29 cellular contexts compared by ENCODE assay signal in the genomic region with DNA sequence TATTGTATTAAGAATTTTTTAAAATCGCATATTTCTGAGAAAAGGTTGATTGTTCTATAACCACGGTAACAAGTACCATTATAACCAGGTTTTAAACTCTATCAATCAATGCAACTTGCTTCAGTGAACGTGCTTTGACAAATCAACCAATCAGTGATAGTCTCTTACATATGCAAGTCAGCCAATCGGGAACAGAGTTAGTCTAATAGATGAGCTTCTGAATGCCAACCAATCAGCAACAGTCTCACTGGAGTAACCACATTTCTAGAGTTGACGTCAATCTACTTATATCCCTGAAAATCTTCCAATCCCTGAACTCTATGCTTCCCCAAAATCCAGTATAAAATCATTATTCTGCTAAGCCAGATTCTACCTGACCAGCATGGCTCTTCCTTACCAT. TPM values are rescaled to one million over a fixed set of nuclear protein-coding genes. Genes with fewer than 3 reads are reported as not detected.
DNase-seq lines count a peak whose midpoint lies in the region; ATAC-seq, FAIRE-seq and TF ChIP-seq lines count a peak whose summit lies in the region.
"Had no signal": no experiment of that assay in that cellular context is flagged by ENCODE, and none has a peak within 500 bp of the region (broad histone marks: within the 10 kb centered on the region; RNA-seq: fewer than 3 reads in every experiment).

No MANE protein-coding gene starts in this region.

- H3K9ac ChIP-seq in keratinocyte (ENCODE audit: control insufficient read depth, extremely low read depth, insufficient read depth, low read length): no peak overlapping the region
- H3K9ac ChIP-seq: GM23248 had no signal

- H3K4me1 ChIP-seq in keratinocyte (ENCODE audit: control insufficient read depth, extremely low read depth, insufficient read depth, low read length): peaks cover 7% of the 10 kb centered on the region
- H3K4me1 ChIP-seq: left lung, testis, uterus had no signal

- CTCF ChIA-PET in RWPE1 (lab: Yijun Ruan, JAX): no interaction called here

- H3K27ac ChIP-seq in RWPE1 (no peak overlapping the region), keratinocyte (ENCODE audit: control insufficient read depth, insufficient read depth, low read length) (no peak overlapping the region)
- H3K27ac ChIP-seq: epithelial cell of prostate, GM23248, left lung, testis, uterus had no signal

- TF ChIP-seq CTCF in RWPE1 (conservative IDR thresholded peaks at IDR 0.05; ENCODE audit: low read depth) (no peak), keratinocyte (optimal IDR thresholded peaks at IDR 0.05 in 1 of 3, IDR thresholded peaks at IDR 0.05 in 1 of 3, conservative IDR thresholded peaks at IDR 0.05 in 1 of 3; ENCODE audit: extremely low read depth in 1 of 3, insufficient read depth in 2 of 3, low read length in 3 of 3) (no peak)

- H2AFZ ChIP-seq in keratinocyte (ENCODE audit: control insufficient read depth, low read length): peak overlapping the region; percentile 19
- H2AFZ ChIP-seq: GM23248 had no signal

- H3K4me3 ChIP-seq in keratinocyte (ENCODE audit: control insufficient read depth in 2 of 3, extremely low read depth in 1 of 3, insufficient read depth in 2 of 3, low read depth in 1 of 3, low read length in 3 of 3): no peak overlapping the region
- H3K4me3 ChIP-seq: GM23248, left lung, testis, uterus had no signal

- FAIRE-seq in keratinocyte (lab: Jason Lieb, UNC): peak; percentile 9
- FAIRE-seq: islet of Langerhans had no signal

- POLR2A ChIA-PET in RWPE1 (lab: Yijun Ruan, JAX; ENCODE audit: low non-redundant PET): no interaction called here

- no peaks in the 10 kb centered on the region for H3K79me2 ChIP-seq in keratinocyte (ENCODE audit: control insufficient read depth, insufficient read depth, low read length)

- peak; percentile 11 for DNase-seq in DMS53 (lab: John Stamatoyannopoulos, UW)
- no peak for DNase-seq in DMS53 treated with DMSO at 0.1 percent for 48 hours (lab: John Stamatoyannopoulos, UW; ENCODE audit: unreplicated experiment)
- DNase-seq in NAMALWA (ENCODE audit: low spot score): peak; percentile 42
- DNase-seq in RWPE1 (ENCODE audit: low spot score): peak; percentile 26
- no peak for DNase-seq in keratinocyte (ENCODE audit: low read depth, low spot score)
- no peak for DNase-seq in activated CD8-positive, alpha-beta memory T cell treated with anti-CD3 and anti-CD28 coated beads, Interleukin-2, amount 50 U/mL, for 48 hours
- DNase-seq: 8988T; activated CD4-positive, alpha-beta memory T cell treated with anti-CD3 and anti-CD28 coated beads for 36 hours; activated CD4-positive, alpha-beta T cell treated with anti-CD3 and anti-CD28 coated beads for 1 hour; activated naive CD4-positive, alpha-beta T cell; caudate nucleus; CD4-positive, CD25-positive, alpha-beta regulatory T cell; cortex of kidney; effector memory CD4-positive, alpha-beta T cell; glutamatergic neuron; GM23248; left lung; NCI-H1105; NCI-H187; NCI-H526 treated with DMSO at 0.1 percent for 48 hours; small intestine; T-helper 17 cell; testis; uterus had no signal

- dilution Hi-C loops in keratinocyte (cut with MboI; ENCODE audit: extremely low pct_ligation_motif_present, low sequenced_read_pairs): no loop called here

- no peaks in the 10 kb centered on the region for H3K36me3 ChIP-seq in keratinocyte (ENCODE audit: control insufficient read depth in 2 of 2, extremely low read depth in 1 of 2, insufficient read depth in 2 of 2, low read length in 2 of 2)
- H3K36me3 ChIP-seq: left lung, uterus had no signal

- H4K20me1 ChIP-seq in keratinocyte (ENCODE audit: control insufficient read depth, extremely low read depth, insufficient read depth, low read length): no peaks in the 10 kb centered on the region

- H3K9me1 ChIP-seq in keratinocyte (ENCODE audit: control insufficient read depth, extremely low read depth, insufficient read depth, low read length): no peaks in the 10 kb centered on the region

- ATAC-seq in GM21526 (IDR thresholded peaks at IDR 0.05; ENCODE audit: low FRiP score, unreplicated experiment) (no peak), GM21786 (IDR thresholded peaks at IDR 0.05; ENCODE audit: unreplicated experiment) (no peak)
- ATAC-seq: left lung, SK-N-SH treated with all-trans-retinoic acid at 6 μM for 48 hours, T-helper 17 cell had no signal

- H3K9me3 ChIP-seq in keratinocyte (ENCODE audit: control insufficient read depth, low read depth, low read length): no peaks in the 10 kb centered on the region
- H3K9me3 ChIP-seq: left lung, testis, uterus had no signal

- H3K4me2 ChIP-seq in keratinocyte (ENCODE audit: control insufficient read depth, extremely low read depth, insufficient read depth, low read depth, low read length): no peak overlapping the region

- H3K27me3 ChIP-seq in keratinocyte (ENCODE audit: control insufficient read depth, extremely low read depth, insufficient read depth, low read length): no peaks in the 10 kb centered on the region
- H3K27me3 ChIP-seq: left lung, testis, uterus had no signal

RNA-seq across cellular contexts. Expression of gene TRUB1, which starts 44.7 kb away (rescaled TPM):
- polyA plus RNA-seq in keratinocyte: 12.6 to 20.5 TPM (median 14.3 TPM) in 3 replicates
- 28.4 TPM for polyA plus RNA-seq in keratinocyte (2011; ENCODE audit: low read depth)
- polyA plus RNA-seq in keratinocyte (2011; cell fraction: cytosol; rRNA removed): 10.9 and 16.4 TPM in 2 replicates
- polyA plus RNA-seq in keratinocyte (2011; cell fraction: nucleus; rRNA removed): 10.7 and 17.2 TPM in 2 replicates
- 9.1 and 12.9 TPM in 2 replicates for polyA plus RNA-seq in keratinocyte (2012; ENCODE audit: low replicate concordance)
- polyA minus RNA-seq in keratinocyte: 4.6 to 16.1 TPM (median 5.1 TPM) in 3 replicates
- polyA minus RNA-seq in keratinocyte (2011; cell fraction: cytosol; rRNA and poly(A)+ RNA removed): 9.4 TPM
- polyA minus RNA-seq in keratinocyte (2011; cell fraction: nucleus; rRNA and poly(A)+ RNA removed): 9.8 and 16.2 TPM in 2 replicates

Comparison
In these comparisons a context has a peak if more than half of its experiments do, and no peak if none do; other contexts are left out.
1. DNase-seq: peak in DMS53 (single experiment), NAMALWA (single experiment) and RWPE1 (single experiment); none in DMS53 treated with DMSO at 0.1 percent for 48 hours (single experiment), keratinocyte (single experiment) and activated CD8-positive, alpha-beta memory T cell treated with anti-CD3 and anti-CD28 coated beads, Interleukin-2, amount 50 U/mL, for 48 hours (single experiment).